8 cellular contexts compared by ENCODE assay signal in genomic region chr9:88578486-88579362, GRCh38. TPM values are rescaled to one million over a fixed set of nuclear protein-coding genes. Genes with fewer than 3 reads are reported as not detected.
DNase-seq lines count a peak whose midpoint lies in the region; ATAC-seq and TF ChIP-seq lines count a peak whose summit lies in the region.

No MANE protein-coding gene starts in this region.

- TF ChIP-seq CTCF in AG09319 (IDR thresholded peaks at IDR 0.05; ENCODE audit: low read depth, low read length): peak; percentile 90
- TF ChIP-seq CTCF in esophagus squamous epithelium (IDR thresholded peaks at IDR 0.05): peak; percentile 84 to 99 (median 92)

- H3K27ac Mint-ChIP-seq in naive thymus-derived CD4-positive, alpha-beta T cell: peak overlapping the region in 1 of 9 donors; percentile 34
- no peak overlapping the region for H3K27ac Mint-ChIP-seq in stimulated activated memory B cell treated with anti-CD40 and anti-IgM and Interleukin-4, amounts not matched to agents 10 μg/mL and 1 μg/mL and 100 μg/mL, for 72 hours

- intact Hi-C loops in esophagus squamous epithelium (cut with DNase I): loop anchor here (10.0 kb wide), 1 partner anchor 474 kb away; no protein-coding TSS in a partner anchor
- intact Hi-C loops in naive thymus-derived CD4-positive, alpha-beta T cell (cut with micrococcal nuclease): loop anchor here (1.0 to 5.0 kb wide), 5 partner anchors 405 to 901 kb away; partner anchors contain the start of gene CDK20 (in 1 of the 2)

- ATAC-seq in GM18519 (IDR thresholded peaks at IDR 0.05; ENCODE audit: low FRiP score, unreplicated experiment): peak; percentile 53
- ATAC-seq in HG03097 (IDR thresholded peaks at IDR 0.05; ENCODE audit: low FRiP score, unreplicated experiment): peak; percentile 83
- peak; percentile 80 for ATAC-seq in naive thymus-derived CD4-positive, alpha-beta T cell
- peak; percentile 60 for ATAC-seq in stimulated activated memory B cell treated with anti-CD40 and anti-IgM and Interleukin-4, amounts not matched to agents 10 μg/mL and 1 μg/mL and 100 μg/mL, for 72 hours

- H3K4me3 Mint-ChIP-seq in naive thymus-derived CD4-positive, alpha-beta T cell: peak overlapping the region in 5 of 10 donors; percentile 38 to 63 (median 59)
- H3K4me3 Mint-ChIP-seq in stimulated activated memory B cell treated with anti-CD40 and anti-IgM and Interleukin-4, amounts not matched to agents 10 μg/mL and 1 μg/mL and 100 μg/mL, for 72 hours: peak overlapping the region; percentile 54

- H3K27me3 ChIP-seq in esophagus squamous epithelium: peaks cover 0 to 36% (median 0%) of the 10 kb centered on the region in 4 donors
- no peaks in the 10 kb centered on the region for H3K27me3 ChIP-seq in naive thymus-derived CD4-positive, alpha-beta T cell (ENCODE audit: control insufficient read depth in 2 of 2, insufficient read depth in 2 of 2, low read length in 2 of 2)

- no peaks in the 10 kb centered on the region for H3K9me3 ChIP-seq in esophagus squamous epithelium
- no peaks in the 10 kb centered on the region for H3K9me3 ChIP-seq in naive thymus-derived CD4-positive, alpha-beta T cell (ENCODE audit: control insufficient read depth in 2 of 3, low read length in 3 of 3)

- peaks cover 0 to 6% (median 3%) of the 10 kb centered on the region in 7 donors for H3K4me1 Mint-ChIP-seq in naive thymus-derived CD4-positive, alpha-beta T cell
- H3K4me1 Mint-ChIP-seq in stimulated activated memory B cell treated with anti-CD40 and anti-IgM and Interleukin-4, amounts not matched to agents 10 μg/mL and 1 μg/mL and 100 μg/mL, for 72 hours: peaks cover 9% of the 10 kb centered on the region

- peak overlapping the region in 2 of 4 donors; percentile 15 to 42 for H3K4me3 ChIP-seq in esophagus squamous epithelium
- H3K4me3 ChIP-seq in naive thymus-derived CD4-positive, alpha-beta T cell (ENCODE audit: low read length): no peak overlapping the region

- no peaks in the 10 kb centered on the region for H3K36me3 Mint-ChIP-seq in naive thymus-derived CD4-positive, alpha-beta T cell
- no peaks in the 10 kb centered on the region for H3K36me3 Mint-ChIP-seq in stimulated activated memory B cell treated with anti-CD40 and anti-IgM and Interleukin-4, amounts not matched to agents 10 μg/mL and 1 μg/mL and 100 μg/mL, for 72 hours

- POLR2A ChIA-PET in naive thymus-derived CD4-positive, alpha-beta T cell (lab: Charles Lee): no interaction called here

- WGBS in esophagus squamous epithelium, 2 donors: 34 to 49% methylated on average over 14 to 21 of the region's 27 CpGs

- peaks cover 6 to 27% (median 16%) of the 10 kb centered on the region in 5 donors for H3K27me3 Mint-ChIP-seq in naive thymus-derived CD4-positive, alpha-beta T cell
- H3K27me3 Mint-ChIP-seq in stimulated activated memory B cell treated with anti-CD40 and anti-IgM and Interleukin-4, amounts not matched to agents 10 μg/mL and 1 μg/mL and 100 μg/mL, for 72 hours: peaks cover 14% of the 10 kb centered on the region

- TF ChIP-seq POLR2A in esophagus squamous epithelium (IDR thresholded peaks at IDR 0.05): no peak

- peaks cover 0 to 2% (median 0%) of the 10 kb centered on the region in 11 donors for H3K9me3 Mint-ChIP-seq in naive thymus-derived CD4-positive, alpha-beta T cell
- no peaks in the 10 kb centered on the region for H3K9me3 Mint-ChIP-seq in stimulated activated memory B cell treated with anti-CD40 and anti-IgM and Interleukin-4, amounts not matched to agents 10 μg/mL and 1 μg/mL and 100 μg/mL, for 72 hours

- CTCF ChIA-PET in naive thymus-derived CD4-positive, alpha-beta T cell (lab: Charles Lee): interaction anchor here (0.6 to 1.1 kb wide), 2 partner anchors 12 to 472 kb away, joined by 3 to 4 read pairs; no protein-coding TSS in a partner anchor

- DNase-seq in AG09319 (ENCODE audit: extremely low read depth, low read depth) (peak; percentile 45), OCI-M1 (lab: John Stamatoyannopoulos, UW) (peak; percentile 79), esophagus squamous epithelium (lab: John Stamatoyannopoulos, UW) (no peak)
- peak; percentile 72 for DNase-seq in activated T-cell treated with anti-CD3 and anti-CD28 coated beads, Interleukin-2, amount 50 U/mL, for 1 hour
- DNase-seq in naive thymus-derived CD4-positive, alpha-beta T cell: peak in 7 of 9 donors; percentile 36 to 78 (median 48)

- H3K4me1 ChIP-seq in esophagus squamous epithelium: peaks cover 0 to 10% (median 0%) of the 10 kb centered on the region in 3 donors
- H3K4me1 ChIP-seq in naive thymus-derived CD4-positive, alpha-beta T cell (ENCODE audit: control insufficient read depth in 2 of 2, insufficient read depth in 2 of 2, low read length in 2 of 2): no peaks in the 10 kb centered on the region

- H3K27ac ChIP-seq in esophagus squamous epithelium: no peak overlapping the region
- H3K27ac ChIP-seq in naive thymus-derived CD4-positive, alpha-beta T cell (ENCODE audit: low read depth, low read length): no peak overlapping the region

- H3K36me3 ChIP-seq in esophagus squamous epithelium: no peaks in the 10 kb centered on the region
- no peaks in the 10 kb centered on the region for H3K36me3 ChIP-seq in naive thymus-derived CD4-positive, alpha-beta T cell (ENCODE audit: control insufficient read depth in 2 of 3, insufficient read depth in 3 of 3, low read length in 3 of 3)

RNA-seq across cellular contexts. Expression of gene NXNL2, which starts 43.7 kb away (rescaled TPM):
- total RNA-seq in esophagus squamous epithelium: under 1 TPM in 1 of 4 donors, not detected in 3; 0.76 TPM
- not detected for total RNA-seq in naive thymus-derived CD4-positive, alpha-beta T cell
- polyA plus RNA-seq in naive thymus-derived CD4-positive, alpha-beta T cell: not detected
